ENCODE assay signal across 8 cellular contexts in the genomic region with DNA sequence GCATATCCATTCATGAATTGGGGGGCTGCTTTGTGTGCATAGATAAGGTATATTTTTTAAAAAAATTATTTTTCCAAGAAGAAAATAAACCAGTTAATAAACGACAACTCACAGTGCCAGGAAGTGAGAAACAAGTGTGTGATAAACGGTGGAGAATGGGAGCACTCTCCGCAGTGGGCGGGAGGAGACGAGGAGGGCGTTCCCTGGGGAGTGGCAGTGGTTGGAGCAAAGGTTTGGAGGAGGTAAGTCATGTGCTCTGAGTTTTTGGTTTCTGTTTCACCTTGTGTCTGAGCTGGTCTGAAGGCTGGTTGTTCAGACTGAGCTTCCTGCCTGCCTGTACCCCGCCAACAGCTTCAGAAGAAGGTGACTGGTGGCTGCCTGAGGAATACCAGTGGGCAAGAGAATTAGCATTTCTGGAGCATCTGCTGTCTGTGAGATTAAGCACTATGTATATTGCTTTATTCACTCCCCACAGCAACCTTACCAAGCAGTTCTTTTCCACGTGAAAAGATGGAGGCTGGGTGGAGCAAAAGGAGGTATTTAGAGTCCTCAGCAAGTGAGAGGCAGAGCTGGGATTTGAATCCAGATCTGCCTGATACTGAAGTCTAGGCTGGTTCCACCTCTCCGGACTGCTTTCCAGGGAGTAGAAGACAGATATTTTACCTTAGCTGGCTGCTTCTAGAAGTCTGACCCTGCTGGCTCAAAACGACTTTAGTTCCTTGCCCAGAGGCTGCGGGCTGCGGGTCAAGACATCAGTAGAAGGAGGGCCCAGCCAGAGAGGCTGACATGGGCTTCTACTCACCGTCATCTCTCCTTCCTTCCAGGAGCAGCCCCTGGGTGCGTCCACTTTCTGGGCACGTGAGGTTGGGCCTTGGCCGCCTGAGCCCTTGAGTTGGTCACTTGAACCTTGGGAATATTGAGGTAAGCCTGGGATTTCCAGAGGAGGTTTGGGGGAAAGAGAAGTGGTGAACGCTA. TPM values are rescaled to one million over a fixed set of nuclear protein-coding genes. Genes with fewer than 3 reads are reported as not detected.
DNase-seq lines count a peak whose midpoint lies in the region; ATAC-seq and TF ChIP-seq lines count a peak whose summit lies in the region.

No MANE protein-coding gene starts in this region.

- peaks cover 3% of the 10 kb centered on the region; the same call in 1 of the 2 replicates for H3K4me1 ChIP-seq in ES-I3 (ENCODE audit: insufficient read depth, low read length)

- H3K9ac ChIP-seq in ES-I3 (ENCODE audit: low read depth, low read length), result peak overlapping the region; percentile 64

- no peaks in the 10 kb centered on the region for H3K36me3 ChIP-seq in ES-I3 (ENCODE audit: insufficient read depth, low read length)

- DNase-seq in RKO (ENCODE audit: low spot score) (peak; percentile 97), left ventricle myocardium superior (peak; percentile 52), D341Med (ENCODE audit: low spot score) (no peak)
- peak; percentile 52 to 70 for DNase-seq in activated T-helper 1 cell treated with anti-CD3 and anti-CD28 coated beads, Interleukin-2, amount 50 U/mL, for 16 hours (ENCODE audit: low read depth in 1 of 2, low spot score in 1 of 2)
- peak; percentile 94 for DNase-seq in stimulated activated CD4-positive, alpha-beta T cell treated with anti-CD3 and anti-CD28 coated beads, Interleukin-15, amount 100 ng/mL, for 24 hours

- intact Hi-C loops in left ventricle myocardium superior (cut with micrococcal nuclease), result loop anchor here (2.0 kb wide), 1 partner anchor 51 kb away; a partner anchor contains a TSS

- ATAC-seq in GM21723 (IDR thresholded peaks at IDR 0.05; ENCODE audit: unreplicated experiment), result peak; percentile 91
- ATAC-seq in left ventricle myocardium superior, result peak; percentile 59

- TF ChIP-seq RAD21 in Ishikawa (IDR thresholded peaks at IDR 0.05; ENCODE audit: low read depth), result no peak; the same call in 1 of the 2 replicates

- no peaks in the 10 kb centered on the region for H3K9me3 ChIP-seq in ES-I3 (ENCODE audit: control insufficient read depth, insufficient read depth, low read length)

- no peak for TF ChIP-seq EP300 in Ishikawa (IDR thresholded peaks at IDR 0.05; ENCODE audit: borderline replicate concordance)

TF ChIP-seq in Ishikawa, 13 proteins besides CTCF, POLR2A, EP300 and RAD21:
- TF ChIP-seq CREB1 (IDR thresholded peaks at IDR 0.05; ENCODE audit: low read depth) (no peak), ZBTB7A (IDR thresholded peaks at IDR 0.05; ENCODE audit: low read depth) (no peak), TEAD4 (IDR thresholded peaks at IDR 0.05) (no peak), EGR1 (IDR thresholded peaks at IDR 0.05) (no peak), CEBPB (IDR thresholded peaks at IDR 0.05) (no peak), TAF1 (IDR thresholded peaks at IDR 0.05; ENCODE audit: low read depth) (peak; percentile 16; the same call in 1 of the 2 replicates), FOXM1 (IDR thresholded peaks at IDR 0.05; ENCODE audit: borderline replicate concordance, low read depth) (no peak), NFIC (IDR thresholded peaks at IDR 0.05) (no peak), YY1 (IDR thresholded peaks at IDR 0.05; ENCODE audit: low read depth) (0 out of 2 replicates have a peak, but pooled peaks have one; percentile 31), TCF12 (IDR thresholded peaks at IDR 0.05; ENCODE audit: low read depth) (no peak)
- TF ChIP-seq, protein P1, sequence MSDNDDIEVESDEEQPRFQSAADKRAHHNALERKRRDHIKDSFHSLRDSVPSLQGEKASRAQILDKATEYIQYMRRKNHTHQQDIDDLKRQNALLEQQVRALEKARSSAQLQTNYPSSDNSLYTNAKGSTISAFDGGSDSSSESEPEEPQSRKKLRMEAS (IDR thresholded peaks at IDR 0.05), result peak; percentile 76
- TF ChIP-seq, protein P2, sequence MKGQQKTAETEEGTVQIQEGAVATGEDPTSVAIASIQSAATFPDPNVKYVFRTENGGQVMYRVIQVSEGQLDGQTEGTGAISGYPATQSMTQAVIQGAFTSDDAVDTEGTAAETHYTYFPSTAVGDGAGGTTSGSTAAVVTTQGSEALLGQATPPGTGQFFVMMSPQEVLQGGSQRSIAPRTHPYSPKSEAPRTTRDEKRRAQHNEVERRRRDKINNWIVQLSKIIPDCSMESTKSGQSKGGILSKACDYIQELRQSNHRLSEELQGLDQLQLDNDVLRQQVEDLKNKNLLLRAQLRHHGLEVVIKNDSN (IDR thresholded peaks at IDR 0.05), result peak; percentile 85
- TF ChIP-seq, protein P3, sequence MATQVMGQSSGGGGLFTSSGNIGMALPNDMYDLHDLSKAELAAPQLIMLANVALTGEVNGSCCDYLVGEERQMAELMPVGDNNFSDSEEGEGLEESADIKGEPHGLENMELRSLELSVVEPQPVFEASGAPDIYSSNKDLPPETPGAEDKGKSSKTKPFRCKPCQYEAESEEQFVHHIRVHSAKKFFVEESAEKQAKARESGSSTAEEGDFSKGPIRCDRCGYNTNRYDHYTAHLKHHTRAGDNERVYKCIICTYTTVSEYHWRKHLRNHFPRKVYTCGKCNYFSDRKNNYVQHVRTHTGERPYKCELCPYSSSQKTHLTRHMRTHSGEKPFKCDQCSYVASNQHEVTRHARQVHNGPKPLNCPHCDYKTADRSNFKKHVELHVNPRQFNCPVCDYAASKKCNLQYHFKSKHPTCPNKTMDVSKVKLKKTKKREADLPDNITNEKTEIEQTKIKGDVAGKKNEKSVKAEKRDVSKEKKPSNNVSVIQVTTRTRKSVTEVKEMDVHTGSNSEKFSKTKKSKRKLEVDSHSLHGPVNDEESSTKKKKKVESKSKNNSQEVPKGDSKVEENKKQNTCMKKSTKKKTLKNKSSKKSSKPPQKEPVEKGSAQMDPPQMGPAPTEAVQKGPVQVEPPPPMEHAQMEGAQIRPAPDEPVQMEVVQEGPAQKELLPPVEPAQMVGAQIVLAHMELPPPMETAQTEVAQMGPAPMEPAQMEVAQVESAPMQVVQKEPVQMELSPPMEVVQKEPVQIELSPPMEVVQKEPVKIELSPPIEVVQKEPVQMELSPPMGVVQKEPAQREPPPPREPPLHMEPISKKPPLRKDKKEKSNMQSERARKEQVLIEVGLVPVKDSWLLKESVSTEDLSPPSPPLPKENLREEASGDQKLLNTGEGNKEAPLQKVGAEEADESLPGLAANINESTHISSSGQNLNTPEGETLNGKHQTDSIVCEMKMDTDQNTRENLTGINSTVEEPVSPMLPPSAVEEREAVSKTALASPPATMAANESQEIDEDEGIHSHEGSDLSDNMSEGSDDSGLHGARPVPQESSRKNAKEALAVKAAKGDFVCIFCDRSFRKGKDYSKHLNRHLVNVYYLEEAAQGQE (IDR thresholded peaks at IDR 0.05; ENCODE audit: low read depth), result no peak

RNA-seq across cellular contexts. Expression of a gene that starts 26.9 kb away (rescaled TPM):
- 2.7 TPM for total RNA-seq in left ventricle myocardium superior

RNA-seq across cellular contexts. Expression of a gene that starts 50.5 kb away (rescaled TPM):
- 6.4 TPM for total RNA-seq in left ventricle myocardium superior
